ENCODE assay signal across 8 cellular contexts in the genomic region with DNA sequence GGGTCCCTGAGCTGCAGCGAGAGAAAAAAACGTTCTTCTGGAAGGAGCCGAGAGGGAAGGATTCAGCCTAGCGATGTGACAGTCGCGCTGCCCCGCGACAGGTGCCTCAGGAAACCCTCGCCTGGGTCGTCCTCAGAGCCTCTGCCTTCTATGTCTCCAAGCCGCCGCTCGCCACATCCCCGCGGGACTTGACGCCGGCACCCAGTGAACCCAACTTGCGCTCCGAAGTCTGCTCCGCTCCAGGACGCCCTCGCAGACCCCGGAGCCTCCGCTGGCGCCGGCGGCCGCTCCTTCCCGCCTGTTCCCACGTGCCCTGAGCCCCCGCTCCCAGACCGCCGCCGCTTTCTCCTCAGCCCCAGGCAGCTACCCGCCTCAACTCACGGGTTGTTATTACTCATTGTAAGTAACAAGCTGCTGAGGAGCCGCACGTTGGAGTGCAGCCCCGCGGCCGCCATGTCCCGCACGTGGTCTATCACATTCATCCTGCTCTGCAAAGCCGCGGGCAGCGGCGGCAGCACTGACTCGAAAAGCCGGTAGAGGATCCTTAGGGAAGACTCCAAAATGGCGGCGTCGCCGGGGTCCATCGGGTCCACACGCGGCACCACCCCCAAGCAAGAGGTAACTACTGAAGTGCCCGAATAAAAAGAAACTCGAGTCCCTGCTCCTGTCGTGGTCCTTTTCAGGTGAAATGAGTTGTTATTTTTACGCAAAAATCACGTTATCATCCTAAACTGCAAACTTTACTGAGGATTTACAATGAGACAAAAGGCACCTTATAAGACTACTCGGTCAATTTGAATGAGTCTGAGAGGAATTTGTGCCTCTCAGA. TPM values are rescaled to one million over a fixed set of nuclear protein-coding genes. Genes with fewer than 3 reads are reported as not detected.
A peak's percentile ranks its signal among the peaks of the same experiment; 100 is the strongest.
DNase-seq lines count a peak whose midpoint lies in the region; ATAC-seq and TF ChIP-seq lines count a peak whose summit lies in the region.

Gene ANAPC7, minus strand, starts transcription at position 563 of the 829 bp plus-strand sequence. Its CDS starts 81 bp downstream, at position 482.

- H3K36me3 Mint-ChIP-seq in T-helper 1 cell treated with Interleukin-12 subunit alpha and Interleukin-12 subunit beta and Interleukin-4 antibody, amounts not matched to agents 30 μg/mL and 1 μg/mL, for 36 hours (ENCODE audit: low read depth), result peaks cover 16% of the 10 kb centered on the region
- peaks cover 10% of the 10 kb centered on the region for H3K36me3 Mint-ChIP-seq in progenitor cell of endocrine pancreas (ENCODE audit: insufficient read depth)

- no peaks in the 10 kb centered on the region for H3K9me3 ChIP-seq in left ventricle myocardium inferior (replicated peaks)
- H3K9me3 ChIP-seq in upper lobe of right lung, result no peaks in the 10 kb centered on the region

- intact Hi-C loops in left ventricle myocardium inferior (cut with micrococcal nuclease), result no loop called here
- intact Hi-C loops in upper lobe of right lung (cut with DNase I), result no loop called here

- H3K36me3 ChIP-seq in left ventricle myocardium inferior, result peaks cover 19% of the 10 kb centered on the region
- peaks cover 11% of the 10 kb centered on the region for H3K36me3 ChIP-seq in upper lobe of right lung

- peak within 1 kb of the TSS; percentile 96 for H3K27ac Mint-ChIP-seq in T-helper 1 cell treated with Interleukin-12 subunit alpha and Interleukin-12 subunit beta and Interleukin-4 antibody, amounts not matched to agents 30 μg/mL and 1 μg/mL, for 36 hours
- H3K27ac Mint-ChIP-seq in progenitor cell of endocrine pancreas, result peak within 1 kb of the TSS; percentile 100

- H3K27ac ChIP-seq in left ventricle myocardium inferior (replicated peaks) (peak within 1 kb of the TSS; percentile 97), upper lobe of right lung (peak within 1 kb of the TSS; percentile 88)

- peak; percentile 97 for DNase-seq in GM03348 (ENCODE audit: low spot score)
- peak; percentile 82 for DNase-seq in NCI-H1694 treated with DMSO at 0.1 percent for 48 hours (lab: John Stamatoyannopoulos, UW)
- DNase-seq in amniotic stem cell (lab: John Stamatoyannopoulos, UW), result peak; percentile 79
- peak; percentile 90 for DNase-seq in left ventricle myocardium inferior
- DNase-seq in progenitor cell of endocrine pancreas (ENCODE audit: low spot score, unreplicated experiment), result peak; percentile 87
- DNase-seq in upper lobe of right lung, result peak; percentile 95

- H3K4me3 ChIP-seq in left ventricle myocardium inferior (peak within 1 kb of the TSS; percentile 98), upper lobe of right lung (peak within 1 kb of the TSS; percentile 74)

- H3K4me1 ChIP-seq in left ventricle myocardium inferior (peaks cover 31% of the 10 kb centered on the region), upper lobe of right lung (peaks cover 23% of the 10 kb centered on the region)

- ATAC-seq in HG02798 (IDR thresholded peaks at IDR 0.05; ENCODE audit: poor library complexity, unreplicated experiment) (peak; percentile 86), upper lobe of right lung (peak; percentile 99)

- no peaks in the 10 kb centered on the region for H3K9me3 Mint-ChIP-seq in T-helper 1 cell treated with Interleukin-12 subunit alpha and Interleukin-12 subunit beta and Interleukin-4 antibody, amounts not matched to agents 30 μg/mL and 1 μg/mL, for 36 hours
- no peaks in the 10 kb centered on the region for H3K9me3 Mint-ChIP-seq in progenitor cell of endocrine pancreas (ENCODE audit: low read depth)

- H3K4me1 Mint-ChIP-seq in T-helper 1 cell treated with Interleukin-12 subunit alpha and Interleukin-12 subunit beta and Interleukin-4 antibody, amounts not matched to agents 30 μg/mL and 1 μg/mL, for 36 hours (ENCODE audit: low read depth), result peaks cover 12% of the 10 kb centered on the region
- peaks cover 6% of the 10 kb centered on the region for H3K4me1 Mint-ChIP-seq in progenitor cell of endocrine pancreas (ENCODE audit: low read depth)

- H3K27me3 ChIP-seq in left ventricle myocardium inferior (ENCODE audit: low read depth), result peaks cover 5% of the 10 kb centered on the region
- no peaks in the 10 kb centered on the region for H3K27me3 ChIP-seq in upper lobe of right lung

- peak within 1 kb of the TSS; percentile 99 for H3K4me3 Mint-ChIP-seq in T-helper 1 cell treated with Interleukin-12 subunit alpha and Interleukin-12 subunit beta and Interleukin-4 antibody, amounts not matched to agents 30 μg/mL and 1 μg/mL, for 36 hours
- peak within 1 kb of the TSS; percentile 99 for H3K4me3 Mint-ChIP-seq in progenitor cell of endocrine pancreas (ENCODE audit: low read depth)

- TF ChIP-seq CTCF in left ventricle myocardium inferior (IDR thresholded peaks at IDR 0.05; ENCODE audit: borderline replicate concordance) (peak; percentile 12), progenitor cell of endocrine pancreas (IDR thresholded peaks at IDR 0.05; ENCODE audit: unreplicated experiment) (peak; percentile 13), upper lobe of right lung (IDR thresholded peaks at IDR 0.05) (no peak)

- H3K27me3 Mint-ChIP-seq in T-helper 1 cell treated with Interleukin-12 subunit alpha and Interleukin-12 subunit beta and Interleukin-4 antibody, amounts not matched to agents 30 μg/mL and 1 μg/mL, for 36 hours (ENCODE audit: low read depth), result no peaks in the 10 kb centered on the region
- H3K27me3 Mint-ChIP-seq in progenitor cell of endocrine pancreas, result no peaks in the 10 kb centered on the region

RNA-seq across cellular contexts. Expression of gene ANAPC7, which starts in this region (rescaled TPM):
- total RNA-seq in left ventricle myocardium inferior (32.0 TPM), progenitor cell of endocrine pancreas (86.2 and 91.8 TPM in 2 replicates), upper lobe of right lung (45.1 TPM)

Comparison
In these comparisons a context has a peak if more than half of its experiments do, and no peak if none do; other contexts are left out.
1. Peak in every context shown above with its lines: DNase-seq, ATAC-seq, H3K4me3 ChIP-seq and H3K27ac ChIP-seq.